ENCODE assay signal across 27 cellular contexts in the genomic region with DNA sequence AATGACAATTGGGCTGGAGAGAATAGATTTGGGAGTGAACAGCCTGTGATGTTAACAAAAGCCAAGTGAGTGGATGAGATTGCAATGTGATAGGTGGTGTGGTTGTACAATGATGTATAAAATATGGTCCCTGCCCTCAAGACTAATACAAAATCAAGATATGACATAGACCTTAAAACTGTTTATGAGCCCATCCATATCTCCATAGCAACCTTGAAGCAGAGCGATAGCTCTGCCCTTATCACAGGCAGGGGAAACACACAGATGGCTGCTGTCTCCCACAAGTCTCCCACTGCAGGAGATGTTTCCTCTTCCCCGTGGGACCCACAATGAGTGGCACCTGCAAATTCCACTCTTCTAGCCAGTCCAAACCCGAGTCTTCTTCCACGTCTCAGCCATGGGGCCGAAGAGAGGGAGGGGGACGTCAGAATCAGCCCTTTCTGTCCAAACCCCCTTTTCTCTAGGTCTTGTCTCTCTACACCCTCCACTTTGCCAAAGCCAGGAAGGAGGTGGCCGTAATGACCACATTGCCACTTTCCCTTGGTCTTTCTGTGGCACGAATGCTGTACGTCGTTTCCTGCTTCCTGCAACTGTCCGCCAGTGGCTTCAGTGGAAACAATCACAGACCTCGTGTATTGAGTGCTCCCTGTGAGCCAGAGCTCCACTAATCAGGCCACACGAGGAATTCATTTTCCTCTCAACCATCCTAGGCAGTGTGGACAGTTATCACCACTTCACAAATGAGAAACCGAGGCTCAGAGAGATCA.
"Had no signal": no experiment of that assay in that cellular context is flagged by ENCODE, and none has a peak within 500 bp of the region (broad histone marks: within the 10 kb centered on the region; RNA-seq: fewer than 3 reads in every experiment).

No MANE protein-coding gene starts in this region.

- DNase-seq: activated CD4-positive, alpha-beta T cell treated with anti-CD3 and anti-CD28 coated beads for 4 hours; activated CD8-positive, alpha-beta T cell treated with anti-CD3 and anti-CD28 coated beads for 36 hours; activated effector memory CD4-positive, alpha-beta T cell treated with Interleukin-2 at 50 U/mL for 16 hours; activated naive CD4-positive, alpha-beta T cell; activated naive CD8-positive, alpha-beta T cell treated with anti-CD3 and anti-CD28 coated beads, Interleukin-2, amount 50 U/mL, for 24 hours; activated T-cell treated with anti-CD3 and anti-CD28 coated beads, Interleukin-2, amount 50 U/mL, for 24 hours; amniotic stem cell; body of pancreas; central memory CD4-positive, alpha-beta T cell; KG1; NCI-H1092; NCI-H1417; NCI-H1930; NCI-H2171; NCI-H2227 treated with DMSO at 0.1 percent for 48 hours; NCI-H526 treated with DMSO at 0.1 percent for 48 hours; NCI-H82; RPMI8226; SJCRH30; T-helper 9 cell had no signal

- H3K36me3 ChIP-seq: ascending aorta, SJCRH30 had no signal

- H3K27me3 ChIP-seq: ascending aorta, body of pancreas had no signal

- H3K36me3 Mint-ChIP-seq: activated naive CD4-positive, alpha-beta T cell treated with anti-CD3 and anti-CD28 coated beads, Interleukin-2, amount 50 U/mL, for 24 hours had no signal

- H3K4me3 Mint-ChIP-seq: activated CD8-positive, alpha-beta T cell treated with anti-CD3 and anti-CD28 coated beads for 36 hours; activated naive CD4-positive, alpha-beta T cell treated with anti-CD3 and anti-CD28 coated beads, Interleukin-2, amount 50 U/mL, for 24 hours; activated naive CD8-positive, alpha-beta T cell treated with anti-CD3 and anti-CD28 coated beads, Interleukin-2, amount 50 U/mL, for 24 hours; activated T-cell treated with anti-CD3 and anti-CD28 coated beads, Interleukin-2, amount 50 U/mL, for 24 hours; activated T-helper 1 cell treated with anti-CD3 and anti-CD28 coated beads, Interleukin-12 subunit alpha, Interleukin-12 subunit beta, Interleukin-2, Interleukin-4 antibody, amounts not matched to agents 30 ng/mL and 10 ng/mL and 1 ng/mL, durations not matched to agents 14 hours and 24 hours and 36 hours; T-helper 1 cell treated with Interleukin-12 subunit alpha and Interleukin-12 subunit beta and Interleukin-4 antibody, amounts not matched to agents 30 μg/mL and 1 μg/mL, for 36 hours had no signal

- H3K27ac Mint-ChIP-seq: activated CD8-positive, alpha-beta T cell treated with anti-CD3 and anti-CD28 coated beads for 36 hours; activated naive CD4-positive, alpha-beta T cell treated with anti-CD3 and anti-CD28 coated beads, Interleukin-2, amount 50 U/mL, for 24 hours; activated naive CD8-positive, alpha-beta T cell treated with anti-CD3 and anti-CD28 coated beads, Interleukin-2, amount 50 U/mL, for 24 hours; activated T-cell treated with anti-CD3 and anti-CD28 coated beads, Interleukin-2, amount 50 U/mL, for 24 hours; activated T-helper 1 cell treated with anti-CD3 and anti-CD28 coated beads, Interleukin-12 subunit alpha, Interleukin-12 subunit beta, Interleukin-2, Interleukin-4 antibody, amounts not matched to agents 30 ng/mL and 10 ng/mL and 1 ng/mL, durations not matched to agents 14 hours and 24 hours and 36 hours; T-helper 1 cell treated with Interleukin-12 subunit alpha and Interleukin-12 subunit beta and Interleukin-4 antibody, amounts not matched to agents 30 μg/mL and 1 μg/mL, for 36 hours had no signal

- H3K27ac ChIP-seq: ascending aorta, body of pancreas, SJCRH30 had no signal

- H3K4me3 ChIP-seq: ascending aorta, body of pancreas, SJCRH30 had no signal

- H3K4me1 ChIP-seq: ascending aorta, body of pancreas, SJCRH30 had no signal

- H3K4me1 Mint-ChIP-seq: activated naive CD4-positive, alpha-beta T cell treated with anti-CD3 and anti-CD28 coated beads, Interleukin-2, amount 50 U/mL, for 24 hours; activated naive CD8-positive, alpha-beta T cell treated with anti-CD3 and anti-CD28 coated beads, Interleukin-2, amount 50 U/mL, for 24 hours had no signal

- H3K27me3 Mint-ChIP-seq: activated CD8-positive, alpha-beta T cell treated with anti-CD3 and anti-CD28 coated beads for 36 hours; activated naive CD4-positive, alpha-beta T cell treated with anti-CD3 and anti-CD28 coated beads, Interleukin-2, amount 50 U/mL, for 24 hours had no signal

- ATAC-seq: activated CD4-positive, CD25-positive, alpha-beta regulatory T cell treated with anti-CD3 and anti-CD28 coated beads, Interleukin-2, amount 50 U/mL, for 24 hours; activated CD8-positive, alpha-beta T cell treated with anti-CD3 and anti-CD28 coated beads for 36 hours; activated naive CD8-positive, alpha-beta T cell treated with anti-CD3 and anti-CD28 coated beads, Interleukin-2, amount 50 U/mL, for 24 hours; body of pancreas; Panc1; Right ventricle myocardium inferior had no signal

- H3K9me3 Mint-ChIP-seq: activated naive CD4-positive, alpha-beta T cell treated with anti-CD3 and anti-CD28 coated beads, Interleukin-2, amount 50 U/mL, for 24 hours; activated T-cell treated with anti-CD3 and anti-CD28 coated beads, Interleukin-2, amount 50 U/mL, for 24 hours had no signal
